8 cellular contexts compared by ENCODE assay signal in the genomic region with DNA sequence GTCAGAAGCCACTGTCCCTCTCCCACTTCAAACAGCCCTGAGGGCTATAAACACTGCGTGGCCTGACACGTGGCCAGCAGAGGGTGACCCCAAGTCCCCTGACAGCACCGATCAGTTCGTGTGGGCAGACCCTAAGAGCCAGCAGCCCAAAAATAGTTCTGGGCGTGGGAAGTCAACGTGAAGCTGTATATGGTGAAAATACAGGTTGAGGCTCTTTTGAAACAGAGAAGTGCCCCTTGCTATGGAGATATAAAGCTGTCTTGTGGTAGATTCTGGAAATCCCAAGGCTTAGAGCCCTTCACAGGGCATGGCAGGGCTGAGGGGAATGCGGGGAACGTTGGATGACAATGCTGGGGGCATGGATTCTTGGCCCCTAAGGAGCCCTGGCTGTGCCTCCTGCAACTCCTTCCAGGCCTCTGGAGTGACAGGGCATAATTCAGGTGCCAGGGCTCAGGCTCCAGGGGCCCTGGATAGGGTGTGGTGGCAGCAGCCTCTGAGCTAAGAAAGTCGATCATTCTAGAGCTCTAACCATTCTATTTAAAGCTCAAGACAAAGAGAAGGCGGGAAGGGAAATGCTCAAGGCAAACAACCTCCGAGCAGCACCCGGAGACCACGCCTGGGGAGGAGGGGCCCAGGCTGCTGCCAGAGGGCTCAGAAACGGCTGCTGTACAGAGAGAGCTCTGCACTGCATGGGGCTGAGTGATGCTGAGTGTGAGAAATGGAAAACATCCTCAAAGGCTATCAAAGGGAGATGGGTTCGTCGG.
DNase-seq lines count a peak whose midpoint lies in the region; ATAC-seq and TF ChIP-seq lines count a peak whose summit lies in the region.

No MANE protein-coding gene starts in this region.

- H3K4me2 ChIP-seq in GM23248 (ENCODE audit: unreplicated experiment) = no peak overlapping the region

- H3K27me3 ChIP-seq in esophagus muscularis mucosa (no peaks in the 10 kb centered on the region), rectal smooth muscle tissue (ENCODE audit: control insufficient read depth, insufficient read depth, low read length) (no peaks in the 10 kb centered on the region), GM23248 (replicated peaks; ENCODE audit: insufficient read depth) (peaks cover 7% of the 10 kb centered on the region; the same call in 1 of the 2 replicates)

- no peaks in the 10 kb centered on the region for H3K9me3 ChIP-seq in esophagus muscularis mucosa
- H3K9me3 ChIP-seq in GM23248 (ENCODE audit: low read depth) = no peaks in the 10 kb centered on the region

- no peaks in the 10 kb centered on the region for H3K9me2 ChIP-seq in GM23248 (ENCODE audit: insufficient read depth)

- TF ChIP-seq POLR2A in esophagus muscularis mucosa (IDR thresholded peaks at IDR 0.05; ENCODE audit: low read depth) = no peak

- ATAC-seq in GM18858 (IDR thresholded peaks at IDR 0.05; ENCODE audit: unreplicated experiment) = peak; percentile 76
- ATAC-seq in HG02885 (IDR thresholded peaks at IDR 0.05; ENCODE audit: poor library complexity, unreplicated experiment) = peak; percentile 92
- no peak for ATAC-seq in GM19324 (IDR thresholded peaks at IDR 0.05; ENCODE audit: low FRiP score, unreplicated experiment)

- DNase-seq in NCI-H2171 treated with DMSO at 0.1 percent for 48 hours (lab: John Stamatoyannopoulos, UW) (peak; percentile 85), esophagus muscularis mucosa (ENCODE audit: extremely low spot score) (no peak), GM23248 (no peak)
- DNase-seq in activated CD8-positive, alpha-beta memory T cell treated with anti-CD3 and anti-CD28 coated beads for 1 hour (ENCODE audit: extremely low read depth in 1 of 2, low read depth in 1 of 2) = peak; percentile 59 to 70

- H3K9ac ChIP-seq in rectal smooth muscle tissue (ENCODE audit: low read length) = no peak overlapping the region
- no peak overlapping the region for H3K9ac ChIP-seq in GM23248

- H3K27ac ChIP-seq in esophagus muscularis mucosa (replicated peaks in 1 of 4) (peak overlapping the region in 3 of 4 donors; percentile 44 to 58 (median 54)), rectal smooth muscle tissue (ENCODE audit: low read depth, low read length) (peak overlapping the region; percentile 8), GM23248 (no peak overlapping the region)

- peaks cover 6 to 28% (median 23%) of the 10 kb centered on the region in 4 donors for H3K4me1 ChIP-seq in esophagus muscularis mucosa
- H3K4me1 ChIP-seq in rectal smooth muscle tissue (ENCODE audit: control insufficient read depth, insufficient read depth, low read length) = peaks cover 7% of the 10 kb centered on the region
- no peaks in the 10 kb centered on the region for H3K4me1 ChIP-seq in GM23248 (ENCODE audit: insufficient read depth)

- no peak for TF ChIP-seq EP300 in esophagus muscularis mucosa (IDR thresholded peaks at IDR 0.05)

- H4K20me1 ChIP-seq in GM23248 (ENCODE audit: insufficient read depth) = no peaks in the 10 kb centered on the region

- no peak overlapping the region for H2AFZ ChIP-seq in GM23248

- no peak for TF ChIP-seq CTCF in esophagus muscularis mucosa (IDR thresholded peaks at IDR 0.05)

- H3K79me2 ChIP-seq in GM23248 (ENCODE audit: insufficient read depth) = no peaks in the 10 kb centered on the region

- no peaks in the 10 kb centered on the region for H3F3A ChIP-seq in GM23248 (ENCODE audit: insufficient read depth)

- 34% methylated on average over 15 of the region's 16 CpGs for WGBS in esophagus muscularis mucosa
- WGBS in GM23248 (ENCODE audit: low coverage in 1 of 2, low lambda C conversion rate in 2 of 2, missing lambda C conversion rate in 2 of 2), 2 experiments = 31% methylated on average over 16 of the region's 16 CpGs

- H3K36me3 ChIP-seq in esophagus muscularis mucosa (no peaks in the 10 kb centered on the region), rectal smooth muscle tissue (ENCODE audit: control insufficient read depth, insufficient read depth, low read length) (no peaks in the 10 kb centered on the region), GM23248 (ENCODE audit: low read depth) (no peaks in the 10 kb centered on the region)

- H3K4me3 ChIP-seq in esophagus muscularis mucosa = no peak overlapping the region
- H3K4me3 ChIP-seq in rectal smooth muscle tissue (ENCODE audit: low read length) = no peak overlapping the region
- H3K4me3 ChIP-seq in GM23248 = no peak overlapping the region

- in situ Hi-C loops in GM23248 (cut with MboI) = no loop called here

- intact Hi-C loops in esophagus muscularis mucosa (cut with DNase I) = no loop called here

Comparison
In these comparisons a context has a peak if more than half of its experiments do, and no peak if none do; other contexts are left out.
1. DNase-seq: peak in NCI-H2171 treated with DMSO at 0.1 percent for 48 hours (single experiment) and activated CD8-positive, alpha-beta memory T cell treated with anti-CD3 and anti-CD28 coated beads for 1 hour (2 of 2); none in esophagus muscularis mucosa (single experiment) and GM23248 (single experiment).